ENCODE assay signal across 20 cellular contexts in the genomic region with DNA sequence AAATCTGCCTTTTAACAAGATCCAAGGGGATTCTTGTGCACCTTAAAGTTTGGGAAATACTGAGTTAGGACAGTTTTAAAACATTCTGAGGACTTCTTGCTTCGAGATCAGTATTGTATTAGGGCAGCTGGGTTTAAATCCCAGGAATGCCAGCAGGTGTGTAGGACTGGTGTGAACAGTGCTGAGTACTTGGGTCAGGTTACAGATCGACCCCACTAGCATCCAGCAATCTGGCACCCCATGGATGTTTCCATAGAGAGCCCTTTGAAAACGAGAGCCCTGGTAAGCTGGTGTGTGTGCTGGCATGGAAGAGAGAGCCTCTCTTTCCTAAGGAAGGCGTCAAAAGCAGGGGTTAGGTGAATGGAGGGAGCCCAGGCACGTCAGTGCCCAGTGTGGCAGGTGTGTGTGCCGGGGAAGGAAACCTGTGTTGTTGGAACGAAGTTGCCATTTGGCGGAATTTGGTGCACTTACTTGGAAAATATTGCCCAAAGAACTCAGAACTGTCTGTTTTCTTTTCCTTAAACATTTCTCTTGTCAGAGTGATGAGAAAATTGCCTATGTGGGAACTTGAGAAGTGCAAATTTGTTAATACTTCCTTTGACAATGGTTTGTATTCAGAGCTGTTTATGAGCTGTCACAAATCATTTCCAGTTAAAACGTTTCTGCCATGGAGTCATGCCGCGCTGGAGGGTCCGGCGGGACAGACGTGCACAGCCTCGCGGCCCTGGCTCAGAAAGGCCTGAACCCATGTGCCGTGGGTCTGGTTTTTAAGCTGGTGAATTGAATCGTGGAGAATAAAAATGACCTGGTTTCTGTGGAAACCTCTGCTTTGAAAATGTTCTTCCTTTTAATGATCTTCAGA. TPM values are rescaled to one million over a fixed set of nuclear protein-coding genes. Genes with fewer than 3 reads are reported as not detected.
DNase-seq lines count a peak whose midpoint lies in the region; ATAC-seq, FAIRE-seq and TF ChIP-seq lines count a peak whose summit lies in the region.
"Had no signal": no experiment of that assay in that cellular context is flagged by ENCODE, and none has a peak within 500 bp of the region (broad histone marks: within the 10 kb centered on the region; RNA-seq: fewer than 3 reads in every experiment).

No MANE protein-coding gene starts in this region.

- H3K36me3 Mint-ChIP-seq in activated T-cell treated with anti-CD3 and anti-CD28 coated beads, Interleukin-2, amount 50 U/mL, for 24 hours (ENCODE audit: low read depth) = no peaks in the 10 kb centered on the region
- no peaks in the 10 kb centered on the region for H3K36me3 Mint-ChIP-seq in activated T-cell treated with anti-CD3 and anti-CD28 coated beads, Interleukin-2, amount 50 U/mL, for 4 hours (ENCODE audit: insufficient read depth)
- no peaks in the 10 kb centered on the region for H3K36me3 Mint-ChIP-seq in progenitor cell of endocrine pancreas (ENCODE audit: insufficient read depth)
- H3K36me3 Mint-ChIP-seq: immature natural killer cell had no signal

- peaks cover 21% of the 10 kb centered on the region for H3K4me1 Mint-ChIP-seq in activated T-cell treated with anti-CD3 and anti-CD28 coated beads, Interleukin-2, amount 50 U/mL, for 24 hours (ENCODE audit: low read depth)
- H3K4me1 Mint-ChIP-seq in activated T-cell treated with anti-CD3 and anti-CD28 coated beads, Interleukin-2, amount 50 U/mL, for 4 hours (ENCODE audit: low read depth) = peaks cover 23% of the 10 kb centered on the region
- no peaks in the 10 kb centered on the region for H3K4me1 Mint-ChIP-seq in progenitor cell of endocrine pancreas (ENCODE audit: low read depth)

- no peak for ATAC-seq in activated T-cell treated with anti-CD3 and anti-CD28 coated beads, Interleukin-2, amount 50 U/mL, for 4 hours
- no peak for ATAC-seq in left cardiac atrium
- ATAC-seq: pancreas had no signal

- intact Hi-C loops in left cardiac atrium (cut with DNase I) = no loop called here

- no peak for TF ChIP-seq CTCF in progenitor cell of endocrine pancreas (IDR thresholded peaks at IDR 0.05; ENCODE audit: unreplicated experiment)

- FAIRE-seq in urothelium cell line (lab: Jason Lieb, UNC) = peak; percentile 79
- FAIRE-seq: G401.6, GM12892, pancreas had no signal

- H3K9me3 Mint-ChIP-seq in activated T-cell treated with anti-CD3 and anti-CD28 coated beads, Interleukin-2, amount 50 U/mL, for 24 hours = no peaks in the 10 kb centered on the region
- H3K9me3 Mint-ChIP-seq in activated T-cell treated with anti-CD3 and anti-CD28 coated beads, Interleukin-2, amount 50 U/mL, for 4 hours = no peaks in the 10 kb centered on the region
- no peaks in the 10 kb centered on the region for H3K9me3 Mint-ChIP-seq in progenitor cell of endocrine pancreas (ENCODE audit: low read depth)
- H3K9me3 Mint-ChIP-seq: immature natural killer cell; T-helper 1 cell treated with Interleukin-12 subunit alpha and Interleukin-12 subunit beta and Interleukin-4 antibody, amounts not matched to agents 30 μg/mL and 1 μg/mL, for 36 hours had no signal

- H3K27me3 Mint-ChIP-seq in activated T-cell treated with anti-CD3 and anti-CD28 coated beads, Interleukin-2, amount 50 U/mL, for 24 hours = peaks cover 5% of the 10 kb centered on the region
- no peaks in the 10 kb centered on the region for H3K27me3 Mint-ChIP-seq in activated T-cell treated with anti-CD3 and anti-CD28 coated beads, Interleukin-2, amount 50 U/mL, for 4 hours (ENCODE audit: low read depth)
- H3K27me3 Mint-ChIP-seq in progenitor cell of endocrine pancreas = peaks cover 20% of the 10 kb centered on the region

- H3K4me3 Mint-ChIP-seq in activated T-cell treated with anti-CD3 and anti-CD28 coated beads, Interleukin-2, amount 50 U/mL, for 24 hours = no peak overlapping the region
- H3K4me3 Mint-ChIP-seq in activated T-cell treated with anti-CD3 and anti-CD28 coated beads, Interleukin-2, amount 50 U/mL, for 4 hours = no peak overlapping the region
- H3K4me3 Mint-ChIP-seq in progenitor cell of endocrine pancreas (ENCODE audit: low read depth) = no peak overlapping the region
- H3K4me3 Mint-ChIP-seq: immature natural killer cell; T-helper 1 cell treated with Interleukin-12 subunit alpha and Interleukin-12 subunit beta and Interleukin-4 antibody, amounts not matched to agents 30 μg/mL and 1 μg/mL, for 36 hours had no signal

- DNase-seq in activated T-cell treated with anti-CD3 and anti-CD28 coated beads, Interleukin-2, amount 50 U/mL, for 24 hours = peak; percentile 21
- DNase-seq in activated T-cell treated with anti-CD3 and anti-CD28 coated beads, Interleukin-2, amount 50 U/mL, for 4 hours = no peak
- DNase-seq in NCI-H2171 (lab: John Stamatoyannopoulos, UW) (peak; percentile 61), iPS DF 19.7 (ENCODE audit: low read depth, low spot score) (peak; percentile 17), urothelium cell line (ENCODE audit: low spot score) (no peak), left cardiac atrium (no peak), progenitor cell of endocrine pancreas (ENCODE audit: low spot score, unreplicated experiment) (no peak)
- DNase-seq in central memory CD4-positive, alpha-beta T cell = no peak
- DNase-seq: activated effector memory CD4-positive, alpha-beta T cell treated with Interleukin-2 at 50 U/mL for 16 hours; Caco-2; effector CD8-positive, alpha-beta T cell; glutamatergic neuron; immature natural killer cell; NCI-H446 treated with DMSO at 0.1 percent for 48 hours; pancreas; stimulated activated CD4-positive, alpha-beta T cell treated with anti-CD3 and anti-CD28 coated beads, Interleukin-4, amount 100 ng/mL, for 1 hour; WERI-Rb-1 had no signal

- peak overlapping the region; percentile 33 for H3K27ac Mint-ChIP-seq in activated T-cell treated with anti-CD3 and anti-CD28 coated beads, Interleukin-2, amount 50 U/mL, for 24 hours
- H3K27ac Mint-ChIP-seq in progenitor cell of endocrine pancreas = no peak overlapping the region
- H3K27ac Mint-ChIP-seq: immature natural killer cell; T-helper 1 cell treated with Interleukin-12 subunit alpha and Interleukin-12 subunit beta and Interleukin-4 antibody, amounts not matched to agents 30 μg/mL and 1 μg/mL, for 36 hours had no signal

RNA-seq across cellular contexts. Expression of a gene that starts 38.1 kb away (rescaled TPM):
- 10 to 100 TPM; 17.5 to 20.4 (median 18.3) TPM for total RNA-seq in activated T-cell treated with anti-CD3 and anti-CD28 coated beads, Interleukin-2, amount 50 U/mL, for 4 hours
- total RNA-seq in left cardiac atrium (10 to 100 TPM; 28.9 to 80.2 TPM), progenitor cell of endocrine pancreas (3.4 and 3.8 TPM in 2 replicates)

Comparison
In these comparisons a context has a peak if more than half of its experiments do, and no peak if none do; other contexts are left out.
1. DNase-seq: peak in activated T-cell treated with anti-CD3 and anti-CD28 coated beads, Interleukin-2, amount 50 U/mL, for 24 hours (single experiment), NCI-H2171 (single experiment) and iPS DF 19.7 (single experiment); none in activated T-cell treated with anti-CD3 and anti-CD28 coated beads, Interleukin-2, amount 50 U/mL, for 4 hours (single experiment), urothelium cell line (single experiment), left cardiac atrium (single experiment), progenitor cell of endocrine pancreas (single experiment) and central memory CD4-positive, alpha-beta T cell (single experiment).